7 cellular contexts compared by ENCODE assay signal in genomic region chr3:12840148-12840547, GRCh38. TPM values are rescaled to one million over a fixed set of nuclear protein-coding genes. Genes with fewer than 3 reads are reported as not detected.
DNase-seq lines count a peak whose midpoint lies in the region; ATAC-seq and TF ChIP-seq lines count a peak whose summit lies in the region.
"Not testable (repeated sequence)": the region's sequence is repeated elsewhere in the genome, so short reads cannot be mapped to it uniquely, and the experiment has no call there.

No MANE protein-coding gene starts in this region.

- H3K9me3 Mint-ChIP-seq in activated T-helper 1 cell treated with anti-CD3 and anti-CD28 coated beads, Interleukin-12 subunit alpha, Interleukin-12 subunit beta, Interleukin-2, Interleukin-4 antibody, amounts not matched to agents 30 ng/mL and 10 ng/mL and 1 ng/mL, durations not matched to agents 14 hours and 24 hours and 36 hours; dendritic cell treated with granulocyte-macrophage colony-stimulating factor and Interleukin-4, amounts not matched to agents 40 ng/mL and 50 ng/mL, for 4 days: not testable (repeated sequence)

- not testable (repeated sequence) for DNase-seq in GM23248; Panc1 (ENCODE audit: low read depth, low spot score); activated T-helper 1 cell treated with anti-CD3 and anti-CD28 coated beads, Interleukin-12 subunit alpha, Interleukin-12 subunit beta, Interleukin-2, Interleukin-4 antibody, amounts not matched to agents 30 ng/mL and 10 ng/mL and 1 ng/mL, durations not matched to agents 14 hours and 24 hours and 36 hours (ENCODE audit: low spot score); right atrium auricular region (ENCODE audit: low spot score)

- H3K4me3 ChIP-seq in GM23248, result peak overlapping the region; percentile 94
- peak overlapping the region; percentile 96 to 99 for H3K4me3 ChIP-seq in Panc1 (ENCODE audit: low read depth in 2 of 2, low read length in 2 of 2)
- peak overlapping the region; percentile 90 to 92 for H3K4me3 ChIP-seq in right atrium auricular region
- H3K4me3 ChIP-seq in muscle layer of colon (ENCODE audit: low read depth in 1 of 2, low read length in 2 of 2), result peak overlapping the region in 1 of 2 donors; percentile 75
- H3K4me3 ChIP-seq in skeletal muscle tissue (ENCODE audit: low read length in 3 of 3), result peak overlapping the region; percentile 88 to 96 (median 94)

- in situ Hi-C loops in GM23248 (cut with MboI); Panc1 (cut with HindIII; ENCODE audit: low pct_unique_long_range_greater_than_20kb, low sequenced_read_pairs): not testable (repeated sequence)

- H3K9me2 ChIP-seq in GM23248 (ENCODE audit: insufficient read depth), result not testable (repeated sequence)

- WGBS in GM23248 (ENCODE audit: low coverage in 1 of 2, low lambda C conversion rate in 2 of 2, missing lambda C conversion rate in 2 of 2), 2 experiments, result 18 to 19% methylated on average over 10 of the region's 10 CpGs

- H3K9me3 ChIP-seq in GM23248 (ENCODE audit: low read depth); Panc1 (ENCODE audit: control insufficient read depth, insufficient read depth, low read depth, low read length); right atrium auricular region; muscle layer of colon (ENCODE audit: low read length); skeletal muscle tissue (ENCODE audit: control insufficient read depth in 3 of 3, low read length in 3 of 3): not testable (repeated sequence)

- peak overlapping the region; percentile 97 for H3K4me3 Mint-ChIP-seq in activated T-helper 1 cell treated with anti-CD3 and anti-CD28 coated beads, Interleukin-12 subunit alpha, Interleukin-12 subunit beta, Interleukin-2, Interleukin-4 antibody, amounts not matched to agents 30 ng/mL and 10 ng/mL and 1 ng/mL, durations not matched to agents 14 hours and 24 hours and 36 hours
- peak overlapping the region; percentile 92 for H3K4me3 Mint-ChIP-seq in dendritic cell treated with granulocyte-macrophage colony-stimulating factor and Interleukin-4, amounts not matched to agents 40 ng/mL and 50 ng/mL, for 4 days

- POLR2A ChIA-PET in Panc1 (lab: Charles Lee), result not testable (repeated sequence)

- ATAC-seq in Panc1, result not testable (repeated sequence)

- H3K27ac Mint-ChIP-seq in activated T-helper 1 cell treated with anti-CD3 and anti-CD28 coated beads, Interleukin-12 subunit alpha, Interleukin-12 subunit beta, Interleukin-2, Interleukin-4 antibody, amounts not matched to agents 30 ng/mL and 10 ng/mL and 1 ng/mL, durations not matched to agents 14 hours and 24 hours and 36 hours, result peak overlapping the region; percentile 99
- H3K27ac Mint-ChIP-seq in dendritic cell treated with granulocyte-macrophage colony-stimulating factor and Interleukin-4, amounts not matched to agents 40 ng/mL and 50 ng/mL, for 4 days, result peak overlapping the region; percentile 96

- H3K4me1 ChIP-seq in GM23248 (ENCODE audit: insufficient read depth) (peaks cover 33% of the 10 kb centered on the region), Panc1 (ENCODE audit: control insufficient read depth, insufficient read depth, low read length) (peaks cover 19% of the 10 kb centered on the region), right atrium auricular region (peaks cover 0 to 35% of the 10 kb centered on the region in 2 donors), muscle layer of colon (ENCODE audit: insufficient read depth, low read length) (peaks cover 26% of the 10 kb centered on the region), skeletal muscle tissue (ENCODE audit: control insufficient read depth in 3 of 3, insufficient read depth in 3 of 3, low read length in 3 of 3) (peaks cover 35 to 47% (median 36%) of the 10 kb centered on the region in 3 donors)

- not testable (repeated sequence) for BruUV-seq in Panc1 (replicated peaks; lab: Mats Ljungman, UMichigan)

- peaks cover 53% of the 10 kb centered on the region for H3F3A ChIP-seq in GM23248 (ENCODE audit: insufficient read depth)

- H3K4me2 ChIP-seq in GM23248 (ENCODE audit: unreplicated experiment), result peak overlapping the region; percentile 77

- H3K79me2 ChIP-seq in GM23248 (ENCODE audit: insufficient read depth), result peaks cover 60% of the 10 kb centered on the region

- H4K20me1 ChIP-seq in GM23248 (ENCODE audit: insufficient read depth), result peaks cover 40% of the 10 kb centered on the region; the same call in 1 of the 2 replicates

- H3K27ac ChIP-seq in GM23248, result peak overlapping the region; percentile 87
- peak overlapping the region; percentile 93 for H3K27ac ChIP-seq in Panc1 (ENCODE audit: low read length)
- peak overlapping the region; percentile 94 to 97 for H3K27ac ChIP-seq in right atrium auricular region
- not testable (repeated sequence) for H3K27ac ChIP-seq in muscle layer of colon (ENCODE audit: low read depth, low read length)
- H3K27ac ChIP-seq in skeletal muscle tissue (ENCODE audit: low read depth, low read length), result peak overlapping the region; percentile 85

- CTCF ChIA-PET in Panc1 (lab: Charles Lee), result not testable (repeated sequence)

- not testable (repeated sequence) for H3K27me3 Mint-ChIP-seq in activated T-helper 1 cell treated with anti-CD3 and anti-CD28 coated beads, Interleukin-12 subunit alpha, Interleukin-12 subunit beta, Interleukin-2, Interleukin-4 antibody, amounts not matched to agents 30 ng/mL and 10 ng/mL and 1 ng/mL, durations not matched to agents 14 hours and 24 hours and 36 hours (ENCODE audit: insufficient read depth); dendritic cell treated with granulocyte-macrophage colony-stimulating factor and Interleukin-4, amounts not matched to agents 40 ng/mL and 50 ng/mL, for 4 days

- H3K36me3 Mint-ChIP-seq in activated T-helper 1 cell treated with anti-CD3 and anti-CD28 coated beads, Interleukin-12 subunit alpha, Interleukin-12 subunit beta, Interleukin-2, Interleukin-4 antibody, amounts not matched to agents 30 ng/mL and 10 ng/mL and 1 ng/mL, durations not matched to agents 14 hours and 24 hours and 36 hours (ENCODE audit: low read depth), result peaks cover 58% of the 10 kb centered on the region
- H3K36me3 Mint-ChIP-seq in dendritic cell treated with granulocyte-macrophage colony-stimulating factor and Interleukin-4, amounts not matched to agents 40 ng/mL and 50 ng/mL, for 4 days (ENCODE audit: low read depth), result peaks cover 62% of the 10 kb centered on the region

- H3K4me1 Mint-ChIP-seq in activated T-helper 1 cell treated with anti-CD3 and anti-CD28 coated beads, Interleukin-12 subunit alpha, Interleukin-12 subunit beta, Interleukin-2, Interleukin-4 antibody, amounts not matched to agents 30 ng/mL and 10 ng/mL and 1 ng/mL, durations not matched to agents 14 hours and 24 hours and 36 hours (ENCODE audit: low read depth), result peaks cover 48% of the 10 kb centered on the region
- peaks cover 49% of the 10 kb centered on the region for H3K4me1 Mint-ChIP-seq in dendritic cell treated with granulocyte-macrophage colony-stimulating factor and Interleukin-4, amounts not matched to agents 40 ng/mL and 50 ng/mL, for 4 days (ENCODE audit: low read depth)

- not testable (repeated sequence) for TF ChIP-seq CTCF in Panc1 (IDR thresholded peaks at IDR 0.05); right atrium auricular region (IDR thresholded peaks at IDR 0.05)

- H3K36me3 ChIP-seq in GM23248 (ENCODE audit: low read depth) (peaks cover 46% of the 10 kb centered on the region), Panc1 (ENCODE audit: control insufficient read depth, insufficient read depth, low read length) (peaks cover 43% of the 10 kb centered on the region), right atrium auricular region (peaks cover 49% of the 10 kb centered on the region), muscle layer of colon (ENCODE audit: insufficient read depth, low read length) (peaks cover 46% of the 10 kb centered on the region), skeletal muscle tissue (ENCODE audit: control insufficient read depth in 3 of 3, insufficient read depth in 3 of 3, low read length in 3 of 3) (peaks cover 34 to 45% (median 43%) of the 10 kb centered on the region in 3 donors)

- H3K27me3 ChIP-seq in GM23248 (replicated peaks; ENCODE audit: insufficient read depth); Panc1 (ENCODE audit: control insufficient read depth, insufficient read depth, low read length); right atrium auricular region; muscle layer of colon (ENCODE audit: control insufficient read depth in 1 of 2, insufficient read depth in 2 of 2, low read length in 2 of 2); skeletal muscle tissue (ENCODE audit: control insufficient read depth in 3 of 3, insufficient read depth in 3 of 3, low read length in 3 of 3): not testable (repeated sequence)

- intact Hi-C loops in Panc1 (cut with micrococcal nuclease; ENCODE audit: unreplicated experiment), result not testable (repeated sequence)
- intact Hi-C loops in activated T-helper 1 cell treated with anti-CD3 and anti-CD28 coated beads, Interleukin-12 subunit alpha, Interleukin-12 subunit beta, Interleukin-2, Interleukin-4 antibody, amounts not matched to agents 30 ng/mL and 10 ng/mL and 1 ng/mL, durations not matched to agents 14 hours and 24 hours and 36 hours (cut with micrococcal nuclease), result loop anchor here (2.0 kb wide), 2 partner anchors 355 to 705 kb away; partner anchors contain the start of gene TSEN2
- intact Hi-C loops in dendritic cell treated with granulocyte-macrophage colony-stimulating factor and Interleukin-4, amounts not matched to agents 40 ng/mL and 50 ng/mL, for 4 days (cut with micrococcal nuclease), result loop anchor here (10.0 kb wide), 1 partner anchor 135 kb away; no protein-coding TSS in a partner anchor

- not testable (repeated sequence) for H2AFZ ChIP-seq in GM23248

- H3K9ac ChIP-seq in GM23248 (peak overlapping the region; percentile 96), muscle layer of colon (ENCODE audit: low read length) (peak overlapping the region; percentile 89), skeletal muscle tissue (ENCODE audit: low read depth in 1 of 3, low read length in 3 of 3) (peak overlapping the region; percentile 86 to 97 (median 94))

RNA-seq across cellular contexts. Expression of gene RPL32, which starts 1.2 kb away (rescaled TPM):
- total RNA-seq in GM23248 (2014; rRNA removed; shearing (Covaris generic)), result 426 and 1,611 TPM in 2 replicates
- polyA plus RNA-seq in GM23248 (2016; fragmentation: Nextera tagmentation; extraction: Ambion mirVana), result 923 and 947 TPM in 2 replicates
- total RNA-seq in Panc1 (2021; ENCODE audit: unreplicated experiment) (794 TPM), right atrium auricular region (100 to 1,000 TPM; 626 to 829 TPM), skeletal muscle tissue (1,978 TPM)
- polyA plus RNA-seq in Panc1 (2012; ENCODE audit: insufficient read length), result 1,133 TPM
- total RNA-seq in activated T-helper 1 cell treated with anti-CD3 and anti-CD28 coated beads, Interleukin-12 subunit alpha, Interleukin-12 subunit beta, Interleukin-2, Interleukin-4 antibody, amounts not matched to agents 30 ng/mL and 10 ng/mL and 1 ng/mL, durations not matched to agents 14 hours and 24 hours and 36 hours, result 1,952 and 1,970 TPM in 2 replicates

RNA-seq across cellular contexts. Expression of gene CAND2, which starts 43.7 kb away (rescaled TPM):
- 0.38 and 0.43 TPM in 2 replicates for total RNA-seq in GM23248 (2014; rRNA removed; shearing (Covaris generic))
- 0.16 and 0.53 TPM in 2 replicates for polyA plus RNA-seq in GM23248 (2016; fragmentation: Nextera tagmentation; extraction: Ambion mirVana)
- total RNA-seq in Panc1 (2021; ENCODE audit: unreplicated experiment), result 0.13 TPM
- polyA plus RNA-seq in Panc1 (2012; ENCODE audit: insufficient read length), result 0.30 TPM
- total RNA-seq in activated T-helper 1 cell treated with anti-CD3 and anti-CD28 coated beads, Interleukin-12 subunit alpha, Interleukin-12 subunit beta, Interleukin-2, Interleukin-4 antibody, amounts not matched to agents 30 ng/mL and 10 ng/mL and 1 ng/mL, durations not matched to agents 14 hours and 24 hours and 36 hours, result 0.29 TPM in 2 replicates
- total RNA-seq in right atrium auricular region, result 10 to 100 TPM; 45.2 to 77.4 TPM
- total RNA-seq in skeletal muscle tissue, result 22.4 TPM

Comparison
In these comparisons a context has a peak if more than half of its experiments do, and no peak if none do; other contexts are left out.
1. RNA of gene CAND2, which starts 43.7 kb away (total RNA-seq): 45.2 to 77.4 TPM in right atrium auricular region and 22.4 TPM in skeletal muscle tissue (single experiment); 0.38 to 0.43 TPM in GM23248, 0.29 TPM in activated T-helper 1 cell treated with anti-CD3 and anti-CD28 coated beads, Interleukin-12 subunit alpha, Interleukin-12 subunit beta, Interleukin-2, Interleukin-4 antibody, amounts not matched to agents 30 ng/mL and 10 ng/mL and 1 ng/mL, durations not matched to agents 14 hours and 24 hours and 36 hours and 0.13 TPM in Panc1 (single experiment); every median in the first group is over 10 times any median in the second.
2. Peak in every context shown above with its lines, with median percentiles within 50 percentile points of each other: H3K9ac ChIP-seq.